ENCODE assay signal across 37 cellular contexts in genomic region chr1:150720098-150720497, GRCh38. TPM values are rescaled to one million over a fixed set of nuclear protein-coding genes. Genes with fewer than 3 reads are reported as not detected.
"Had no signal": no experiment of that assay in that cellular context is flagged by ENCODE, and none has a peak within 500 bp of the region (broad histone marks: within the 10 kb centered on the region; RNA-seq: fewer than 3 reads in every experiment).

No MANE protein-coding gene starts in this region.

- H3K4me3 ChIP-seq: adrenal gland, body of pancreas, breast epithelium had no signal

- H3K4me1 ChIP-seq: adrenal gland, body of pancreas, breast epithelium had no signal

- H3K27ac Mint-ChIP-seq: activated CD4-positive, alpha-beta memory T cell treated with anti-CD3 and anti-CD28 coated beads, Interleukin-2, amount 10 ng/mL, durations not matched to agents 7 days and 5 days; activated CD4-positive, alpha-beta T cell treated with anti-CD3 and anti-CD28 coated beads for 36 hours; activated CD4-positive, alpha-beta T cell treated with anti-CD3 and anti-CD28 coated beads, Interleukin-2, amount 10 ng/mL, durations not matched to agents 7 days and 5 days; activated CD8-positive, alpha-beta memory T cell treated with anti-CD3 and anti-CD28 coated beads, Interleukin-2, amount 10 ng/mL, durations not matched to agents 7 days and 5 days; activated CD8-positive, alpha-beta T cell treated with anti-CD3 and anti-CD28 coated beads, Interleukin-2, amount 10 ng/mL, durations not matched to agents 7 days and 5 days; activated naive CD4-positive, alpha-beta T cell treated with anti-CD3 and anti-CD28 coated beads for 36 hours; activated naive CD4-positive, alpha-beta T cell treated with anti-CD3 and anti-CD28 coated beads, Interleukin-2, amount 50 U/mL, for 72 hours; activated naive CD8-positive, alpha-beta T cell treated with anti-CD3 and anti-CD28 coated beads for 36 hours; activated T-cell treated with anti-CD3 and anti-CD28 coated beads, Interleukin-2, amount 50 U/mL, for 24 hours; activated T-helper 1 cell treated with anti-CD3 and anti-CD28 coated beads, Interleukin-12 subunit alpha, Interleukin-12 subunit beta, Interleukin-2, Interleukin-4 antibody, amounts not matched to agents 30 ng/mL and 10 ng/mL and 1 ng/mL, durations not matched to agents 14 hours and 24 hours and 36 hours; activated T-helper 17 cell treated with anti-CD3 and anti-CD28 coated beads, Interleukin-2, amount 50 U/mL, for 72 hours; T-helper 17 cell; WTC11 had no signal

- H3K27me3 ChIP-seq: adrenal gland, body of pancreas, brain microvascular endothelial cell, breast epithelium had no signal

- H3K4me3 Mint-ChIP-seq: activated CD4-positive, alpha-beta memory T cell treated with anti-CD3 and anti-CD28 coated beads, Interleukin-2, amount 10 ng/mL, durations not matched to agents 7 days and 5 days; activated CD4-positive, alpha-beta T cell treated with anti-CD3 and anti-CD28 coated beads for 36 hours; activated CD4-positive, alpha-beta T cell treated with anti-CD3 and anti-CD28 coated beads, Interleukin-2, amount 10 ng/mL, durations not matched to agents 7 days and 5 days; activated CD8-positive, alpha-beta memory T cell treated with anti-CD3 and anti-CD28 coated beads, Interleukin-2, amount 10 ng/mL, durations not matched to agents 7 days and 5 days; activated CD8-positive, alpha-beta T cell treated with anti-CD3 and anti-CD28 coated beads, Interleukin-2, amount 10 ng/mL, durations not matched to agents 7 days and 5 days; activated naive CD4-positive, alpha-beta T cell treated with anti-CD3 and anti-CD28 coated beads for 36 hours; activated naive CD8-positive, alpha-beta T cell treated with anti-CD3 and anti-CD28 coated beads for 36 hours; activated T-cell treated with anti-CD3 and anti-CD28 coated beads, Interleukin-2, amount 50 U/mL, for 24 hours; activated T-helper 1 cell treated with anti-CD3 and anti-CD28 coated beads, Interleukin-12 subunit alpha, Interleukin-12 subunit beta, Interleukin-2, Interleukin-4 antibody, amounts not matched to agents 30 ng/mL and 10 ng/mL and 1 ng/mL, durations not matched to agents 14 hours and 24 hours and 36 hours; activated T-helper 17 cell treated with anti-CD3 and anti-CD28 coated beads, Interleukin-2, amount 50 U/mL, for 72 hours; T-helper 17 cell; WTC11 had no signal

- H3K27ac ChIP-seq: adrenal gland, body of pancreas, brain microvascular endothelial cell, breast epithelium, WERI-Rb-1 had no signal

- H3K36me3 ChIP-seq: adrenal gland, brain microvascular endothelial cell, breast epithelium, WERI-Rb-1 had no signal

- H3K4me1 Mint-ChIP-seq: activated CD4-positive, alpha-beta memory T cell treated with anti-CD3 and anti-CD28 coated beads, Interleukin-2, amount 10 ng/mL, durations not matched to agents 7 days and 5 days; activated CD4-positive, alpha-beta T cell treated with anti-CD3 and anti-CD28 coated beads for 36 hours; activated CD4-positive, alpha-beta T cell treated with anti-CD3 and anti-CD28 coated beads, Interleukin-2, amount 10 ng/mL, durations not matched to agents 7 days and 5 days; activated naive CD8-positive, alpha-beta T cell treated with anti-CD3 and anti-CD28 coated beads for 36 hours; activated T-helper 17 cell treated with anti-CD3 and anti-CD28 coated beads, Interleukin-2, amount 50 U/mL, for 72 hours; T-helper 17 cell; WTC11 had no signal

- ATAC-seq: activated CD4-positive, alpha-beta T cell treated with anti-CD3 and anti-CD28 coated beads for 36 hours; activated CD4-positive, CD25-positive, alpha-beta regulatory T cell treated with anti-CD3 and anti-CD28 coated beads, Interleukin-2, amount 50 U/mL, for 24 hours; activated CD8-positive, alpha-beta memory T cell treated with anti-CD3 and anti-CD28 coated beads, Interleukin-2, amount 10 ng/mL, durations not matched to agents 7 days and 5 days; activated CD8-positive, alpha-beta T cell treated with anti-CD3 and anti-CD28 coated beads, Interleukin-2, amount 10 ng/mL, durations not matched to agents 7 days and 5 days; activated naive CD4-positive, alpha-beta T cell treated with anti-CD3 and anti-CD28 coated beads, Interleukin-2, amount 50 U/mL, for 72 hours; activated T-helper 17 cell treated with anti-CD3 and anti-CD28 coated beads, Interleukin-2, amount 50 U/mL, for 72 hours; body of pancreas; T-helper 17 cell; WTC11 had no signal

- H3K9me3 ChIP-seq: adrenal gland, body of pancreas, breast epithelium had no signal

- H3K9me3 Mint-ChIP-seq: activated CD4-positive, alpha-beta memory T cell treated with anti-CD3 and anti-CD28 coated beads, Interleukin-2, amount 10 ng/mL, durations not matched to agents 7 days and 5 days; activated CD4-positive, alpha-beta T cell treated with anti-CD3 and anti-CD28 coated beads, Interleukin-2, amount 10 ng/mL, durations not matched to agents 7 days and 5 days; activated naive CD4-positive, alpha-beta T cell treated with anti-CD3 and anti-CD28 coated beads for 36 hours; activated naive CD4-positive, alpha-beta T cell treated with anti-CD3 and anti-CD28 coated beads, Interleukin-2, amount 50 U/mL, for 72 hours; activated naive CD8-positive, alpha-beta T cell treated with anti-CD3 and anti-CD28 coated beads for 36 hours; activated T-cell treated with anti-CD3 and anti-CD28 coated beads, Interleukin-2, amount 50 U/mL, for 24 hours; activated T-helper 1 cell treated with anti-CD3 and anti-CD28 coated beads, Interleukin-12 subunit alpha, Interleukin-12 subunit beta, Interleukin-2, Interleukin-4 antibody, amounts not matched to agents 30 ng/mL and 10 ng/mL and 1 ng/mL, durations not matched to agents 14 hours and 24 hours and 36 hours; activated T-helper 17 cell treated with anti-CD3 and anti-CD28 coated beads, Interleukin-2, amount 50 U/mL, for 72 hours had no signal

- H3K27me3 Mint-ChIP-seq: activated CD4-positive, alpha-beta T cell treated with anti-CD3 and anti-CD28 coated beads for 36 hours; activated CD4-positive, alpha-beta T cell treated with anti-CD3 and anti-CD28 coated beads, Interleukin-2, amount 10 ng/mL, durations not matched to agents 7 days and 5 days; activated CD8-positive, alpha-beta memory T cell treated with anti-CD3 and anti-CD28 coated beads, Interleukin-2, amount 10 ng/mL, durations not matched to agents 7 days and 5 days; activated naive CD8-positive, alpha-beta T cell treated with anti-CD3 and anti-CD28 coated beads for 36 hours; activated T-cell treated with anti-CD3 and anti-CD28 coated beads, Interleukin-2, amount 50 U/mL, for 24 hours; activated T-helper 17 cell treated with anti-CD3 and anti-CD28 coated beads, Interleukin-2, amount 50 U/mL, for 72 hours; T-helper 17 cell had no signal

- H3K36me3 Mint-ChIP-seq: activated naive CD4-positive, alpha-beta T cell treated with anti-CD3 and anti-CD28 coated beads, Interleukin-2, amount 50 U/mL, for 72 hours; activated naive CD8-positive, alpha-beta T cell treated with anti-CD3 and anti-CD28 coated beads for 36 hours; WTC11 had no signal

- DNase-seq: activated CD4-positive, alpha-beta memory T cell treated with anti-CD3 and anti-CD28 coated beads, Interleukin-2, amount 10 ng/mL, durations not matched to agents 7 days and 5 days; activated CD4-positive, alpha-beta T cell treated with anti-CD3 and anti-CD28 coated beads for 1 hour; activated CD4-positive, alpha-beta T cell treated with anti-CD3 and anti-CD28 coated beads for 36 hours; activated CD4-positive, alpha-beta T cell treated with anti-CD3 and anti-CD28 coated beads for 48 hours; activated CD4-positive, alpha-beta T cell treated with anti-CD3 and anti-CD28 coated beads, Interleukin-2, amount 10 ng/mL, durations not matched to agents 7 days and 5 days; activated CD4-positive, alpha-beta T cell treated with anti-CD3 and anti-CD28 coated beads, Interleukin-2, amount 50 U/mL, for 48 hours; activated CD4-positive, CD25-positive, alpha-beta regulatory T cell; activated CD8-positive, alpha-beta memory T cell treated with anti-CD3 and anti-CD28 coated beads for 24 hours; activated CD8-positive, alpha-beta memory T cell treated with anti-CD3 and anti-CD28 coated beads, Interleukin-2, amount 10 ng/mL, durations not matched to agents 7 days and 5 days; activated CD8-positive, alpha-beta memory T cell treated with anti-CD3 and anti-CD28 coated beads, Interleukin-2, amount 50 U/mL, for 48 hours; activated CD8-positive, alpha-beta T cell treated with anti-CD3 and anti-CD28 coated beads, Interleukin-2, amount 10 ng/mL, durations not matched to agents 7 days and 5 days; activated effector memory CD4-positive, alpha-beta T cell treated with anti-CD3 and anti-CD28 coated beads, Interleukin-2, amount 50 U/mL, for 16 hours; activated gamma-delta T cell treated with Interleukin-2 at 50 U/mL for 16 hours; activated naive CD4-positive, alpha-beta T cell; activated naive CD4-positive, alpha-beta T cell treated with anti-CD3 and anti-CD28 coated beads for 36 hours; activated naive CD4-positive, alpha-beta T cell treated with anti-CD3 and anti-CD28 coated beads, Interleukin-2, amount 50 U/mL, for 16 hours; activated naive CD8-positive, alpha-beta T cell treated with anti-CD3 and anti-CD28 coated beads for 36 hours; activated T-cell treated with anti-CD3 and anti-CD28 coated beads, Interleukin-2, amount 50 U/mL, for 24 hours; activated T-cell treated with anti-CD3 and anti-CD28 coated beads, Interleukin-2, amount 50 U/mL, for 48 hours; adrenal gland; amniotic stem cell; aorta; body of pancreas; brain microvascular endothelial cell; central memory CD4-positive, alpha-beta T cell; T-helper 17 cell; WERI-Rb-1 had no signal

RNA-seq across cellular contexts. Expression of gene HORMAD1, which starts 0.6 kb away (rescaled TPM):
- total RNA-seq: activated naive CD4-positive, alpha-beta T cell treated with anti-CD3 and anti-CD28 coated beads for 36 hours; activated naive CD8-positive, alpha-beta T cell treated with anti-CD3 and anti-CD28 coated beads for 36 hours; activated T-helper 1 cell treated with anti-CD3 and anti-CD28 coated beads, Interleukin-12 subunit alpha, Interleukin-12 subunit beta, Interleukin-2, Interleukin-4 antibody, amounts not matched to agents 30 ng/mL and 10 ng/mL and 1 ng/mL, durations not matched to agents 14 hours and 24 hours and 36 hours; activated T-helper 17 cell treated with anti-CD3 and anti-CD28 coated beads, Interleukin-2, amount 50 U/mL, for 72 hours; astrocyte; body of pancreas; cardiac septum; cerebellum; T-helper 1 cell treated with Interleukin-12 subunit alpha and Interleukin-12 subunit beta and Interleukin-4 antibody, amounts not matched to agents 30 ng/mL and 1 ng/mL, for 36 hours; WTC11 had no signal
- polyA plus RNA-seq: adrenal gland, aorta had no signal
